2 cellular contexts compared by ENCODE assay signal in genomic region chr3:196051336-196052076, GRCh38.
TF ChIP-seq lines count a peak whose summit lies in the region.

No MANE protein-coding gene starts in this region.

TF ChIP-seq in GM23338, 12 proteins besides CTCF, POLR2A, EP300 and RAD21:
- TF ChIP-seq ETS1 (IDR thresholded peaks at IDR 0.05), result no peak
- TF ChIP-seq NANOG (IDR thresholded peaks at IDR 0.05; ENCODE audit: borderline replicate concordance), result no peak
- no peak for TF ChIP-seq JUNB (IDR thresholded peaks at IDR 0.05; ENCODE audit: unreplicated experiment)
- TF ChIP-seq, protein P1, sequence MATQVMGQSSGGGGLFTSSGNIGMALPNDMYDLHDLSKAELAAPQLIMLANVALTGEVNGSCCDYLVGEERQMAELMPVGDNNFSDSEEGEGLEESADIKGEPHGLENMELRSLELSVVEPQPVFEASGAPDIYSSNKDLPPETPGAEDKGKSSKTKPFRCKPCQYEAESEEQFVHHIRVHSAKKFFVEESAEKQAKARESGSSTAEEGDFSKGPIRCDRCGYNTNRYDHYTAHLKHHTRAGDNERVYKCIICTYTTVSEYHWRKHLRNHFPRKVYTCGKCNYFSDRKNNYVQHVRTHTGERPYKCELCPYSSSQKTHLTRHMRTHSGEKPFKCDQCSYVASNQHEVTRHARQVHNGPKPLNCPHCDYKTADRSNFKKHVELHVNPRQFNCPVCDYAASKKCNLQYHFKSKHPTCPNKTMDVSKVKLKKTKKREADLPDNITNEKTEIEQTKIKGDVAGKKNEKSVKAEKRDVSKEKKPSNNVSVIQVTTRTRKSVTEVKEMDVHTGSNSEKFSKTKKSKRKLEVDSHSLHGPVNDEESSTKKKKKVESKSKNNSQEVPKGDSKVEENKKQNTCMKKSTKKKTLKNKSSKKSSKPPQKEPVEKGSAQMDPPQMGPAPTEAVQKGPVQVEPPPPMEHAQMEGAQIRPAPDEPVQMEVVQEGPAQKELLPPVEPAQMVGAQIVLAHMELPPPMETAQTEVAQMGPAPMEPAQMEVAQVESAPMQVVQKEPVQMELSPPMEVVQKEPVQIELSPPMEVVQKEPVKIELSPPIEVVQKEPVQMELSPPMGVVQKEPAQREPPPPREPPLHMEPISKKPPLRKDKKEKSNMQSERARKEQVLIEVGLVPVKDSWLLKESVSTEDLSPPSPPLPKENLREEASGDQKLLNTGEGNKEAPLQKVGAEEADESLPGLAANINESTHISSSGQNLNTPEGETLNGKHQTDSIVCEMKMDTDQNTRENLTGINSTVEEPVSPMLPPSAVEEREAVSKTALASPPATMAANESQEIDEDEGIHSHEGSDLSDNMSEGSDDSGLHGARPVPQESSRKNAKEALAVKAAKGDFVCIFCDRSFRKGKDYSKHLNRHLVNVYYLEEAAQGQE (IDR thresholded peaks at IDR 0.05; ENCODE audit: unreplicated experiment), result no peak
- TF ChIP-seq EZH2 (IDR thresholded peaks at IDR 0.05; ENCODE audit: low read depth, unreplicated experiment), result no peak
- TF ChIP-seq ZNF114 (CRISPR knock-in tag; IDR thresholded peaks at IDR 0.05), result no peak
- TF ChIP-seq POLR2AphosphoS5 (IDR thresholded peaks at IDR 0.05; ENCODE audit: low read depth), result no peak
- TF ChIP-seq EZH2phosphoT487 (IDR thresholded peaks at IDR 0.05; ENCODE audit: unreplicated experiment), result no peak
- TF ChIP-seq STAT1 (IDR thresholded peaks at IDR 0.05; ENCODE audit: unreplicated experiment), result no peak
- TF ChIP-seq ZNF462 (CRISPR knock-in tag; IDR thresholded peaks at IDR 0.05), result no peak
- no peak for TF ChIP-seq CREB1 (CRISPR knock-in tag; IDR thresholded peaks at IDR 0.05; ENCODE audit: low read depth)
- no peak for TF ChIP-seq ZNF331 (CRISPR knock-in tag; IDR thresholded peaks at IDR 0.05; ENCODE audit: low read depth)

TF ChIP-seq in WTC11, 78 proteins besides CTCF, POLR2A, EP300 and RAD21 (continued from another document):
- TF ChIP-seq ARID4B (CRISPR knock-in tag; IDR thresholded peaks at IDR 0.05; ENCODE audit: borderline replicate concordance), result no peak
- no peak for TF ChIP-seq ZNF423 (CRISPR knock-in tag; IDR thresholded peaks at IDR 0.05)
- no peak for TF ChIP-seq ATF3 (CRISPR knock-in tag; conservative IDR thresholded peaks at IDR 0.05)
- TF ChIP-seq ATF1 (CRISPR knock-in tag; IDR thresholded peaks at IDR 0.05), result no peak
- no peak for TF ChIP-seq ZBTB21 (CRISPR knock-in tag; IDR thresholded peaks at IDR 0.05; ENCODE audit: borderline replicate concordance)
- TF ChIP-seq CREB1 (CRISPR knock-in tag; IDR thresholded peaks at IDR 0.05), result no peak
